ENCODE assay signal across 14 cellular contexts in genomic region chr17:30958187-30958586, GRCh38. TPM values are rescaled to one million over a fixed set of nuclear protein-coding genes. Genes with fewer than 3 reads are reported as not detected.
DNase-seq lines count a peak whose midpoint lies in the region; ATAC-seq, FAIRE-seq and TF ChIP-seq lines count a peak whose summit lies in the region.
"Had no signal": no experiment of that assay in that cellular context is flagged by ENCODE, and none has a peak within 500 bp of the region (broad histone marks: within the 10 kb centered on the region; RNA-seq: fewer than 3 reads in every experiment).

No MANE protein-coding gene starts in this region.

- H2BK20ac ChIP-seq in IMR-90 (ENCODE audit: low read depth, low read length), result no peak overlapping the region

- H4K8ac ChIP-seq in IMR-90 (ENCODE audit: low read depth in 2 of 2, low read length in 2 of 2), result no peak overlapping the region; a peak in 1 of 4 replicates

- H2BK120ac ChIP-seq in IMR-90 (ENCODE audit: low read depth, low read length), result no peak overlapping the region

- no peaks in the 10 kb centered on the region for H3K9me1 ChIP-seq in IMR-90 (ENCODE audit: insufficient read depth, low read length)

- no peaks in the 10 kb centered on the region for H3K9me3 ChIP-seq in IMR-90 (ENCODE audit: control insufficient read depth, insufficient read depth, low read length)
- no peaks in the 10 kb centered on the region for H3K9me3 ChIP-seq in kidney (ENCODE audit: control insufficient read depth in 1 of 2, low read length in 2 of 2)
- H3K9me3 ChIP-seq: gastrocnemius medialis had no signal

- H3K14ac ChIP-seq in IMR-90 (replicated peaks; ENCODE audit: low read depth, low read length), result no peak overlapping the region

- H3K4me1 ChIP-seq in IMR-90 (ENCODE audit: control insufficient read depth, insufficient read depth, low read length) (peaks cover 6% of the 10 kb centered on the region; the same call in 1 of the 2 replicates), kidney (ENCODE audit: control insufficient read depth in 1 of 2, insufficient read depth in 1 of 2, low read depth in 1 of 2, low read length in 2 of 2) (peaks cover 0 to 5% of the 10 kb centered on the region in 2 donors)

- no peak overlapping the region for H3K9ac ChIP-seq in IMR-90 (ENCODE audit: low read depth, low read length)
- no peak overlapping the region for H3K9ac ChIP-seq in kidney (ENCODE audit: low read length in 2 of 2)

- FAIRE-seq in kidney (lab: Jason Lieb, UNC), result no peak

- no peak overlapping the region for H3K4ac ChIP-seq in IMR-90 (ENCODE audit: low read depth, low read length)

- H2AK5ac ChIP-seq in IMR-90 (ENCODE audit: low read depth, low read length), result no peak overlapping the region

- H2BK5ac ChIP-seq in IMR-90 (ENCODE audit: low read depth, low read length, poor library complexity, severe bottlenecking), result no peak overlapping the region

- H3K36me3 ChIP-seq in IMR-90 (ENCODE audit: control insufficient read depth, insufficient read depth, low read length) (no peaks in the 10 kb centered on the region), kidney (ENCODE audit: control insufficient read depth in 1 of 2, insufficient read depth in 2 of 2, low read length in 2 of 2) (no peaks in the 10 kb centered on the region)
- H3K36me3 ChIP-seq: gastrocnemius medialis had no signal

- no peak overlapping the region for H3K23ac ChIP-seq in IMR-90 (ENCODE audit: low read depth, low read length)

- no peak; the same call in 1 of the 2 replicates for ATAC-seq in IMR-90 (ENCODE audit: low read depth)
- ATAC-seq: gastrocnemius medialis had no signal

- intact Hi-C loops in IMR-90 (cut with micrococcal nuclease) (no loop called here), kidney (cut with DNase I) (no loop called here)

- no peak overlapping the region for H4K91ac ChIP-seq in IMR-90 (ENCODE audit: insufficient read depth, low read depth, low read length)

- H3K4me3 ChIP-seq in IMR-90 (ENCODE audit: insufficient read depth, low read depth, low read length) (no peak overlapping the region), kidney (ENCODE audit: low read length in 2 of 2) (no peak overlapping the region)
- H3K4me3 ChIP-seq: gastrocnemius medialis had no signal

- no peak overlapping the region for H3K4me2 ChIP-seq in IMR-90 (ENCODE audit: low read depth, low read length)

- no peaks in the 10 kb centered on the region for H3K27me3 ChIP-seq in IMR-90 (ENCODE audit: control insufficient read depth, insufficient read depth, low read length)
- H3K27me3 ChIP-seq: gastrocnemius medialis had no signal

- CTCF ChIA-PET in IMR-90 (lab: Yijun Ruan, JAX) (no interaction called here), HEK293T (lab: Yijun Ruan, JAX) (no interaction called here)

- in situ Hi-C loops in IMR-90 (cut with MboI; ENCODE audit: low sequenced_read_pairs), result no loop called here

- no peak for TF ChIP-seq CTCF in IMR-90 (conservative IDR thresholded peaks at IDR 0.05; ENCODE audit: low read depth, low read length)
- TF ChIP-seq CTCF in kidney (IDR thresholded peaks at IDR 0.05; ENCODE audit: borderline replicate concordance, extremely low read depth, insufficient read depth), result no peak

- H4K5ac ChIP-seq in IMR-90 (ENCODE audit: low read depth, low read length), result no peak overlapping the region

- no TSS peak for BruUV-seq in IMR-90 (replicated peaks; lab: Mats Ljungman, UMichigan)

- DNase-seq in IMR-90 (no peak), SIG-M5 treated with dmso at 0.1 percent for 504 hours (lab: John Stamatoyannopoulos, UW; ENCODE audit: unreplicated experiment) (peak; percentile 95), kidney (peak; percentile 3), NCI-H2196 (lab: John Stamatoyannopoulos, UW; ENCODE audit: unreplicated experiment) (no peak), HEK293T (ENCODE audit: extremely low spot score) (no peak)
- no peak for DNase-seq in activated T-cell treated with anti-CD3 and anti-CD28 coated beads, Interleukin-2, amount 50 U/mL, for 48 hours
- DNase-seq: anterior cingulate cortex; COR-L47; effector CD4-positive, alpha-beta T cell; gastrocnemius medialis; GOT3; NCI-H2081; stimulated activated CD4-positive, alpha-beta T cell treated with anti-CD3 and anti-CD28 coated beads, Interleukin-4, amount 100 ng/mL, for 24 hours had no signal

- no peak overlapping the region for H3K18ac ChIP-seq in IMR-90 (ENCODE audit: low read depth, low read length)

- WGBS in IMR-90 (ENCODE audit: extremely low coverage in 2 of 2, insufficient read length in 1 of 2), 2 experiments, result no CpG with 5 or more reads among the region's 7 CpGs

- H3K79me1 ChIP-seq in IMR-90 (ENCODE audit: low read depth in 1 of 2, low read length in 2 of 2), result no peaks in the 10 kb centered on the region

- H2BK15ac ChIP-seq in IMR-90 (ENCODE audit: low read depth, low read length), result no peak overlapping the region

- H2AK9ac ChIP-seq in IMR-90 (replicated peaks; ENCODE audit: low read depth, low read length, poor library complexity), result no peak overlapping the region

- H3K27ac ChIP-seq in IMR-90 (ENCODE audit: insufficient read depth, low read length) (no peak overlapping the region), kidney (ENCODE audit: low read depth in 2 of 2, low read length in 2 of 2) (no peak overlapping the region), temporal lobe (ENCODE audit: low read depth, low read length) (peak overlapping the region; percentile 17)

- dilution Hi-C loops in IMR-90 (cut with HindIII; ENCODE audit: low sequenced_read_pairs, unreplicated experiment), result no loop called here

- TF ChIP-seq POLR2A in IMR-90 (IDR thresholded peaks at IDR 0.05; ENCODE audit: low read depth, low read length), result no peak

- no peak overlapping the region for H3K56ac ChIP-seq in IMR-90 (ENCODE audit: extremely low read depth, insufficient read depth, low read length)

- H4K20me1 ChIP-seq in IMR-90 (ENCODE audit: insufficient read depth, low read length), result no peaks in the 10 kb centered on the region

- TF ChIP-seq RAD21 in IMR-90 (IDR thresholded peaks at IDR 0.05; ENCODE audit: low read length), result no peak

- no peak overlapping the region for H2AFZ ChIP-seq in IMR-90 (replicated peaks; ENCODE audit: low read length, poor library complexity)

- POLR2A ChIA-PET in IMR-90 (lab: Charles Lee; ENCODE audit: unreplicated experiment), result no interaction called here
- POLR2A ChIA-PET in HEK293T (lab: Yijun Ruan, JAX), result interaction anchor here (1.0 kb wide), 1 partner anchor 12 kb away, joined by 5 read pairs; the partner anchor contains the start of gene RNF135

TF ChIP-seq in IMR-90, 13 proteins besides CTCF, POLR2A, EP300 and RAD21:
- TF ChIP-seq CEBPB (IDR thresholded peaks at IDR 0.05; ENCODE audit: low read depth, low read length) (peak; percentile 85), MAFK (IDR thresholded peaks at IDR 0.05; ENCODE audit: low read depth, low read length) (no peak)

TF ChIP-seq in HEK293T, 16 proteins besides CTCF, POLR2A, EP300 and RAD21:
- no peak for TF ChIP-seq FOXK2 (IDR thresholded peaks at IDR 0.05)
- TF ChIP-seq HDGF (IDR thresholded peaks at IDR 0.05; ENCODE audit: borderline replicate concordance), result no peak
- no peak for TF ChIP-seq TARDBP (IDR thresholded peaks at IDR 0.05)
- no peak for TF ChIP-seq FOXA1 (IDR thresholded peaks at IDR 0.05)
- no peak for TF ChIP-seq NFRKB (IDR thresholded peaks at IDR 0.05)
- no peak for TF ChIP-seq ELF4 (IDR thresholded peaks at IDR 0.05)
- no peak for TF ChIP-seq BHLHE40 (IDR thresholded peaks at IDR 0.05; ENCODE audit: borderline replicate concordance)
- no peak for TF ChIP-seq FOXM1 (IDR thresholded peaks at IDR 0.05; ENCODE audit: borderline replicate concordance)
- no peak for TF ChIP-seq LEF1 (IDR thresholded peaks at IDR 0.05; ENCODE audit: borderline replicate concordance)
- TF ChIP-seq CTBP1 (IDR thresholded peaks at IDR 0.05; ENCODE audit: borderline replicate concordance), result no peak
- no peak for TF ChIP-seq SUZ12 (IDR thresholded peaks at IDR 0.05)
- no peak for TF ChIP-seq PKNOX1 (IDR thresholded peaks at IDR 0.05)
- no peak for TF ChIP-seq ZNF384 (IDR thresholded peaks at IDR 0.05)
- no peak for TF ChIP-seq ARNT (IDR thresholded peaks at IDR 0.05)
- TF ChIP-seq L3MBTL2 (conservative IDR thresholded peaks at IDR 0.05), result no peak
- no peak for TF ChIP-seq SP1 (IDR thresholded peaks at IDR 0.05)
TF ChIP-seq in HEK293T: peak in this region for 0.

RNA-seq across cellular contexts. Expression of gene RNF135, which starts 12.7 kb away (rescaled TPM):
- total RNA-seq in IMR-90 (2012; rRNA removed) (5.3 and 5.9 TPM in 2 replicates), kidney (27.8 TPM), temporal lobe (2.2 TPM)
- polyA plus RNA-seq in IMR-90 (2012; rRNA removed) (8.6 and 9.0 TPM in 2 replicates), kidney (ENCODE audit: insufficient read depth, low read depth, low replicate concordance) (29.8 TPM)
- polyA plus RNA-seq in IMR-90 (2012; cell fraction: cytosol; rRNA removed), result 8.2 and 8.4 TPM in 2 replicates
- polyA plus RNA-seq in IMR-90 (2012; cell fraction: nucleus; rRNA removed; ENCODE audit: low replicate concordance), result 5.9 and 8.5 TPM in 2 replicates

RNA-seq across cellular contexts. Expression of gene ADAP2, which starts 36.4 kb away (rescaled TPM):
- total RNA-seq in IMR-90 (2012; rRNA removed) (0.90 and 1.1 TPM in 2 replicates), kidney (24.8 TPM), temporal lobe (3.4 TPM)
- polyA plus RNA-seq in IMR-90 (2012; rRNA removed) (0.90 and 1.2 TPM in 2 replicates), kidney (ENCODE audit: insufficient read depth, low read depth, low replicate concordance) (6.5 TPM)
- 0.79 and 6.5 TPM in 2 replicates for polyA plus RNA-seq in IMR-90 (2012; cell fraction: cytosol; rRNA removed)
- 1.6 and 1.9 TPM in 2 replicates for polyA plus RNA-seq in IMR-90 (2012; cell fraction: nucleus; rRNA removed; ENCODE audit: low replicate concordance)

RNA-seq across cellular contexts. Expression of gene TEFM, which starts 52.1 kb away (rescaled TPM):
- total RNA-seq in IMR-90 (2012; rRNA removed) (13.8 and 17.8 TPM in 2 replicates), kidney (14.0 TPM), temporal lobe (11.3 TPM)
- polyA plus RNA-seq in IMR-90 (2012; rRNA removed) (4.8 and 7.9 TPM in 2 replicates), kidney (ENCODE audit: insufficient read depth, low read depth, low replicate concordance) (14.3 TPM)
- 2.4 and 3.0 TPM in 2 replicates for polyA plus RNA-seq in IMR-90 (2012; cell fraction: cytosol; rRNA removed)
- polyA plus RNA-seq in IMR-90 (2012; cell fraction: nucleus; rRNA removed; ENCODE audit: low replicate concordance), result 1.1 and 11.9 TPM in 2 replicates

Comparison
In these comparisons a context has a peak if more than half of its experiments do, and no peak if none do; other contexts are left out.
1. DNase-seq: peak in SIG-M5 treated with dmso at 0.1 percent for 504 hours (single experiment) and kidney (single experiment); none in IMR-90 (single experiment), NCI-H2196 (single experiment), HEK293T (single experiment) and activated T-cell treated with anti-CD3 and anti-CD28 coated beads, Interleukin-2, amount 50 U/mL, for 48 hours (0 of 2).